ENCODE assay signal across 8 cellular contexts in the genomic region with DNA sequence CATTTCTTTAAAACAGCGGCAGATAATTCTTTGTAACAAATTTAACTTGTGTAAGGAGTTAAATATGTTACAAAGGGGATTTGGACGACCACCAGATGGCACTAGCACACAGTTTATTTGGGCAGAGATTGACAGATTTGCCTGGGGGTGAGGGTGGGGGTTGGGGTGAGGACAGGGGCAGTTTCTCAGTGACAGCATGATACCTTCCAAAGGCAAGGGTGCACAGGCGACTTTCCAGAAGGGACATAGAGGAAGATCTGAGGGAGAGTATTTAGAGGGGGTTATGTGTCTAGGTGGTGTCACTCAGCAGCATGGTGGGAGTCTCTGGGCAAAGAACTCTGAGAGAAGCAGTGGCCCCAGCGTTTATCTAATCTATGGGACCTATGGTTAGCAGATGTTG. TPM values are rescaled to one million over a fixed set of nuclear protein-coding genes. Genes with fewer than 3 reads are reported as not detected.
DNase-seq lines count a peak whose midpoint lies in the region; ATAC-seq and TF ChIP-seq lines count a peak whose summit lies in the region.

No MANE protein-coding gene starts in this region.

- intact Hi-C loops in stomach (cut with DNase I; ENCODE audit: low total_unique reads) = loop anchor here (5.0 kb wide), 1 partner anchor 62 kb away; no protein-coding TSS in a partner anchor

- no peaks in the 10 kb centered on the region for H3K36me3 ChIP-seq in BJ (ENCODE audit: control insufficient read depth, insufficient read depth, low read length)
- no peaks in the 10 kb centered on the region for H3K36me3 ChIP-seq in stomach

- no peaks in the 10 kb centered on the region for H3K9me3 ChIP-seq in stomach

- WGBS in stomach, 5 donors = 14 to 30% (median 20%) methylated on average over 4 of the region's 4 CpGs

- peak; percentile 69 for ATAC-seq in GM18907 (IDR thresholded peaks at IDR 0.05; ENCODE audit: unreplicated experiment)

- POLR2A ChIA-PET in BJ (lab: Charles Lee) = no interaction called here

- no peak for DNase-seq in BJ (ENCODE audit: low read depth)
- peak; percentile 47 for DNase-seq in M059J (ENCODE audit: low read depth)
- peak; percentile 50 to 67 for DNase-seq in dermis microvascular lymphatic vessel endothelial cell (ENCODE audit: low read depth in 2 of 2)
- peak; percentile 63 for DNase-seq in midbrain (lab: John Stamatoyannopoulos, UW)
- peak; percentile 32 for DNase-seq in stomach
- no peak for DNase-seq in GM19240 (ENCODE audit: insufficient read length, low spot score)

- TF ChIP-seq CTCF in BJ (IDR thresholded peaks at IDR 0.05; ENCODE audit: insufficient read depth, low read depth, low read length) (peak; percentile 64), WI38 (IDR thresholded peaks at IDR 0.05; ENCODE audit: low read depth, low read length) (peak; percentile 44), stomach (IDR thresholded peaks at IDR 0.05) (peak in 5 of 7 experiments; percentile 12 to 63 (median 31))

- no peak for TF ChIP-seq EP300 in stomach (IDR thresholded peaks at IDR 0.05)

- no peak overlapping the region for H3K27ac ChIP-seq in stomach

- TF ChIP-seq POLR2A in stomach (IDR thresholded peaks at IDR 0.05) = no peak

- H3K4me3 ChIP-seq in BJ (ENCODE audit: low read depth, low read length) (no peak overlapping the region), WI38 (ENCODE audit: low read depth, low read length) (no peak overlapping the region), stomach (no peak overlapping the region)

- peaks cover 5% of the 10 kb centered on the region for H3K27me3 ChIP-seq in BJ (ENCODE audit: control insufficient read depth, insufficient read depth, low read length)
- no peaks in the 10 kb centered on the region for H3K27me3 ChIP-seq in stomach

- no peaks in the 10 kb centered on the region for H3K4me1 ChIP-seq in stomach

- CTCF ChIA-PET in BJ (lab: Yijun Ruan, JAX) = interaction anchor here (0.9 to 4.2 kb wide), 6 partner anchors 9 to 71 kb away, joined by 3 to 69 read pairs (median 8); a partner anchor contains a TSS

RNA-seq across cellular contexts. Expression of a gene that starts 9.6 kb away (rescaled TPM):
- 5.4 and 12.0 TPM in 2 replicates for polyA plus RNA-seq in BJ (2011; rRNA removed)
- polyA minus RNA-seq in BJ (2011; rRNA and poly(A)+ RNA removed) = 4.7 and 6.9 TPM in 2 replicates
- total RNA-seq in M059J (2014; rRNA removed; shearing (Covaris generic)) = 31.8 and 53.4 TPM in 2 replicates
- total RNA-seq in dermis microvascular lymphatic vessel endothelial cell = 14.9 and 16.6 TPM in 2 replicates
- 10 to 100 TPM in 3 of 5 donors, 1 to 10 TPM in 2; 6.7 to 79.4 (median 38.0) TPM for total RNA-seq in stomach
- 10 to 100 TPM in 2 of 3 donors, 1 to 10 TPM in 1; 9.4 to 18.5 (median 15.3) TPM for polyA plus RNA-seq in stomach

RNA-seq across cellular contexts. Expression of a gene that starts 11.4 kb away (rescaled TPM):
- not detected in 2 replicates for polyA plus RNA-seq in BJ (2011; rRNA removed)
- not detected in 2 replicates for polyA minus RNA-seq in BJ (2011; rRNA and poly(A)+ RNA removed)
- total RNA-seq in M059J (2014; rRNA removed; shearing (Covaris generic)) = not detected in 2 replicates
- total RNA-seq in dermis microvascular lymphatic vessel endothelial cell = not detected in 2 replicates
- under 1 TPM in 1 of 5 donors, not detected in 4; 0.87 TPM for total RNA-seq in stomach
- not detected for polyA plus RNA-seq in stomach

Comparison
In these comparisons a context has a peak if more than half of its experiments do, and no peak if none do; other contexts are left out.
1. DNase-seq: peak in M059J (single experiment), dermis microvascular lymphatic vessel endothelial cell (2 of 2), midbrain (single experiment) and stomach (single experiment); none in BJ (single experiment) and GM19240 (single experiment).
2. Peak in every context shown above with its lines, with median percentiles within 50 percentile points of each other: CTCF ChIP-seq.